8 cellular contexts compared by ENCODE assay signal in the genomic region with DNA sequence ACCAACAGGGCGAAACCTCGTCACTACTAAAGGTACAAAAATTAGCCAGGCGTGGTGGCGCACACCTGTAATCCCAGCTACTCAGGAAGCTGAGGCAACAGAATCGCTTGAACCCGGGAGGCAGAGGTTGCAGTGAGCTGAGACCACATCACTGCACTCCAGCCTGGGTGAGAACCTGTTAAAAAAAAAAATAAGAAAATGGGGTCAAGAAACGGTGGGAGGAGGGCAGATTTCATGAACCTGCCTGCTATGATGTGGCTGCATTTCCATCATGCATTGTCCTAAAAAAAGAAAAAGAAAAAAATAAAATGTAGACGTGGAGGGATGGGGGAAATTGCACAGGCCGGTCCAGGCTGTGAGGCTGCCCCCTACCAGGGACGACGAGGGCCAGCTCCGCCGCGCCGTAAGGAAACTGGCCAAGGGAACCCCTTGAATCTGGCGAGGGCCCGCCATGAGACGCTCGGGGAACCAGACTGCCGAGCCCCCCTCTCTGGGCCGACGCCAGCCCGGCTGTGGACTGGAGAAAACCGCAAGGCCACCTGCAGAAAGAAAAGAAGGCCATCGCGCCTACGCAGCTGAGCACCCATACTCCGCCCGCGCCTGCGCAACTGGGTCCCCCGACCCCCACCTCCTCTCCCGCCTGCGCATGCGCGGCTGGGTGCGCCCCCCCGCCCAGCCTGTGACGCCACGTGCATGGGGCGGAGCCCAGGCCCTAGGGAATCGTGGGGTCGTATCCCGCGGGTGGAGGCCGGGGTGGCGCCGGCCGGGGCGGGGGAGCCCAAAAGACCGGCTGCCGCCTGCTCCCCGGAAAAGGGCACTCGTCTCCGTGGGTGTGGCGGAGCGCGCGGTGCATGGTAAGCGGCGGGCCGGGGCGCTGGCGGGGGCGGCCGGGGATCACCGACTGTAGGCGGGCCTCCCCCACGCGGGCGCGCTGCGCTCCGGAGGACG. TPM values are rescaled to one million over a fixed set of nuclear protein-coding genes. Genes with fewer than 3 reads are reported as not detected.
A peak's percentile ranks its signal among the peaks of the same experiment; 100 is the strongest.
DNase-seq lines count a peak whose midpoint lies in the region; ATAC-seq lines count a peak whose summit lies in the region.

A gene (plus strand): TSS at position 699 of the 948 bp plus-strand sequence. CDS start 10,825 bp downstream, outside the sequence.

- peak within 1 kb of the TSS; percentile 80 to 88 for H3K27ac ChIP-seq in esophagus (ENCODE audit: low read depth in 2 of 2, low read length in 1 of 2)
- H3K27ac ChIP-seq in muscle layer of duodenum (ENCODE audit: low read length) = peak within 1 kb of the TSS; percentile 87

- H3K36me3 Mint-ChIP-seq in IgD-negative memory B cell = peaks cover 3% of the 10 kb centered on the region
- H3K36me3 Mint-ChIP-seq in activated T-cell treated with anti-CD3 and anti-CD28 coated beads, Interleukin-2, amount 50 U/mL, for 24 hours (ENCODE audit: low read depth) = peaks cover 10% of the 10 kb centered on the region

- WGBS in esophagus, 2 donors = 7 to 8% methylated on average over 60 to 75 of the region's 75 CpGs

- no peaks in the 10 kb centered on the region for H3K36me3 ChIP-seq in esophagus (ENCODE audit: control insufficient read depth in 2 of 2, insufficient read depth in 2 of 2, low read length in 1 of 2)
- H3K36me3 ChIP-seq in muscle layer of duodenum (ENCODE audit: control insufficient read depth in 1 of 2, insufficient read depth in 2 of 2, low read length in 2 of 2) = no peaks in the 10 kb centered on the region

- H3K27ac Mint-ChIP-seq in IgD-negative memory B cell = peak within 1 kb of the TSS; percentile 65 to 93 (median 85)
- H3K27ac Mint-ChIP-seq in activated T-cell treated with anti-CD3 and anti-CD28 coated beads, Interleukin-2, amount 50 U/mL, for 24 hours = peak within 1 kb of the TSS; percentile 89

- no peaks in the 10 kb centered on the region for H3K9me3 Mint-ChIP-seq in IgD-negative memory B cell
- no peaks in the 10 kb centered on the region for H3K9me3 Mint-ChIP-seq in activated T-cell treated with anti-CD3 and anti-CD28 coated beads, Interleukin-2, amount 50 U/mL, for 24 hours

- H3K9me3 ChIP-seq in esophagus (ENCODE audit: control insufficient read depth in 2 of 2, insufficient read depth in 1 of 2, low read depth in 1 of 2, low read length in 1 of 2) (no peaks in the 10 kb centered on the region), muscle layer of duodenum (ENCODE audit: control insufficient read depth in 1 of 2, low read length in 2 of 2) (no peaks in the 10 kb centered on the region)

- H3K4me1 ChIP-seq in esophagus (ENCODE audit: control insufficient read depth in 2 of 2, insufficient read depth in 2 of 2, low read length in 1 of 2) (peaks cover 6 to 9% of the 10 kb centered on the region in 2 donors), muscle layer of duodenum (ENCODE audit: control insufficient read depth in 1 of 2, insufficient read depth in 2 of 2, low read length in 2 of 2) (peaks cover 17 to 38% of the 10 kb centered on the region in 2 donors)

- peak; percentile 71 for ATAC-seq in GM21576 (IDR thresholded peaks at IDR 0.05; ENCODE audit: unreplicated experiment)

- peak within 1 kb of the TSS; percentile 72 to 92 (median 90) for H3K4me3 Mint-ChIP-seq in IgD-negative memory B cell
- peak within 1 kb of the TSS; percentile 92 for H3K4me3 Mint-ChIP-seq in activated T-cell treated with anti-CD3 and anti-CD28 coated beads, Interleukin-2, amount 50 U/mL, for 24 hours

- H3K27me3 Mint-ChIP-seq in IgD-negative memory B cell = peaks cover 3% of the 10 kb centered on the region
- no peaks in the 10 kb centered on the region for H3K27me3 Mint-ChIP-seq in activated T-cell treated with anti-CD3 and anti-CD28 coated beads, Interleukin-2, amount 50 U/mL, for 24 hours

- peak; percentile 44 for DNase-seq in DMS153 treated with DMSO at 0.1 percent for 48 hours (lab: John Stamatoyannopoulos, UW; ENCODE audit: unreplicated experiment)
- peak; percentile 68 for DNase-seq in OCI-M2 (lab: John Stamatoyannopoulos, UW; ENCODE audit: unreplicated experiment)
- peak; percentile 97 for DNase-seq in activated T-cell treated with anti-CD3 and anti-CD28 coated beads, Interleukin-2, amount 50 U/mL, for 24 hours
- DNase-seq in stimulated activated CD8-positive, alpha-beta memory T cell treated with anti-CD3 and anti-CD28 coated beads, Interleukin-7, amount 100 ng/mL, for 24 hours (ENCODE audit: low read depth) = peak; percentile 84

- H3K27me3 ChIP-seq in esophagus (ENCODE audit: control insufficient read depth in 1 of 2, insufficient read depth in 2 of 2, low read length in 2 of 2) = no peaks in the 10 kb centered on the region
- H3K27me3 ChIP-seq in muscle layer of duodenum (ENCODE audit: low read depth, low read length) = no peaks in the 10 kb centered on the region

- peaks cover 19 to 28% (median 23%) of the 10 kb centered on the region in 3 donors for H3K4me1 Mint-ChIP-seq in IgD-negative memory B cell
- peaks cover 45% of the 10 kb centered on the region for H3K4me1 Mint-ChIP-seq in activated T-cell treated with anti-CD3 and anti-CD28 coated beads, Interleukin-2, amount 50 U/mL, for 24 hours (ENCODE audit: low read depth)

- peak within 1 kb of the TSS; percentile 67 to 88 for H3K4me3 ChIP-seq in esophagus (ENCODE audit: low read depth in 1 of 2, low read length in 2 of 2)
- peak within 1 kb of the TSS; percentile 73 to 93 for H3K4me3 ChIP-seq in muscle layer of duodenum (ENCODE audit: low read depth in 1 of 2, low read length in 2 of 2)

RNA-seq across cellular contexts. Expression of the gene that starts here (rescaled TPM):
- 26.9 TPM for polyA plus RNA-seq in IgD-negative memory B cell
- polyA plus RNA-seq in esophagus = 10 to 100 TPM; 26.4 to 38.5 TPM

Comparison
In these comparisons a context has a peak if more than half of its experiments do, and no peak if none do; other contexts are left out.
1. Peak in every context shown above with its lines: DNase-seq, ATAC-seq, H3K4me3 ChIP-seq and H3K27ac ChIP-seq.
2. DNase-seq: peak in every context shown above with its lines; median percentile 97 in activated T-cell treated with anti-CD3 and anti-CD28 coated beads, Interleukin-2, amount 50 U/mL, for 24 hours; 84 in stimulated activated CD8-positive, alpha-beta memory T cell treated with anti-CD3 and anti-CD28 coated beads, Interleukin-7, amount 100 ng/mL, for 24 hours; 68 in OCI-M2; 44 in DMS153 treated with DMSO at 0.1 percent for 48 hours.